Comparison of ENCODE assay signal across 9 cellular contexts in genomic region chr15:60932051-60932915, GRCh38.
DNase-seq lines count a peak whose midpoint lies in the region; ATAC-seq and TF ChIP-seq lines count a peak whose summit lies in the region.
"Had no signal": no experiment of that assay in that cellular context is flagged by ENCODE, and none has a peak within 500 bp of the region (broad histone marks: within the 10 kb centered on the region; RNA-seq: fewer than 3 reads in every experiment).

No MANE protein-coding gene starts in this region.

- no peak overlapping the region for H3K27ac Mint-ChIP-seq in WTC11
- H3K27ac Mint-ChIP-seq: nephron had no signal

- H3K4me3 Mint-ChIP-seq in WTC11 = no peak overlapping the region
- H3K4me3 Mint-ChIP-seq: nephron had no signal

- H3K9me3 Mint-ChIP-seq in WTC11 = no peaks in the 10 kb centered on the region
- H3K9me3 Mint-ChIP-seq: nephron had no signal

- intact Hi-C loops in prostate gland (cut with DNase I) = loop anchor here (10.0 kb wide), 1 partner anchor 103 kb away; no protein-coding TSS in a partner anchor

- peaks cover 45% of the 10 kb centered on the region for H3K4me1 Mint-ChIP-seq in WTC11

- H3K9me3 ChIP-seq in prostate gland = no peaks in the 10 kb centered on the region

- H3K27me3 Mint-ChIP-seq in WTC11 (ENCODE audit: low read depth) = no peaks in the 10 kb centered on the region

- H3K36me3 ChIP-seq in prostate gland = no peaks in the 10 kb centered on the region

- peak; percentile 54; the same call in 1 of the 2 replicates for ATAC-seq in WTC11
- ATAC-seq in HG02981 (IDR thresholded peaks at IDR 0.05; ENCODE audit: unreplicated experiment) = no peak
- ATAC-seq in HG02763 (IDR thresholded peaks at IDR 0.05; ENCODE audit: unreplicated experiment) = no peak

- CTCF ChIA-PET in WTC11 (lab: Charles Lee) = interaction anchor here (0.6 to 7.8 kb wide), 9 partner anchors 15 to 423 kb away, joined by 3 to 60 read pairs (median 3); no protein-coding TSS in a partner anchor

- H3K27ac ChIP-seq in prostate gland = no peak overlapping the region

- TF ChIP-seq CTCF in GM12872 (IDR thresholded peaks at IDR 0.05; ENCODE audit: insufficient read depth, low read depth, low read length) (peak; percentile 34; the same call in 2 of the 3 replicates), WTC11 (IDR thresholded peaks at IDR 0.05) (no peak), prostate gland (IDR thresholded peaks at IDR 0.05) (peak in 1 of 4 experiments; percentile 33)

- no peaks in the 10 kb centered on the region for H3K27me3 ChIP-seq in prostate gland (replicated peaks; ENCODE audit: insufficient read depth)

- DNase-seq in WTC11 (ENCODE audit: low spot score) = no peak
- DNase-seq in cerebellum (ENCODE audit: low spot score) = peak; percentile 75
- DNase-seq in prostate gland (ENCODE audit: low spot score) = peak; percentile 16
- no peak for DNase-seq in epidermal melanocyte (ENCODE audit: insufficient read length, low spot score)
- no peak for DNase-seq in superior temporal gyrus (ENCODE audit: extremely low spot score)

- TF ChIP-seq POLR2A in prostate gland (IDR thresholded peaks at IDR 0.05) = no peak

- H3K4me1 ChIP-seq in prostate gland (replicated peaks) = no peaks in the 10 kb centered on the region

- H3K36me3 Mint-ChIP-seq in WTC11 = no peaks in the 10 kb centered on the region

- 69% methylated on average over 8 of the region's 8 CpGs for WGBS in prostate gland

- no peak overlapping the region for H3K4me3 ChIP-seq in prostate gland

- POLR2A ChIA-PET in WTC11 (lab: Charles Lee) = no interaction called here

TF ChIP-seq in WTC11, 78 proteins besides CTCF, POLR2A, EP300 and RAD21:
- TF ChIP-seq OVOL2 (CRISPR knock-in tag; IDR thresholded peaks at IDR 0.05; ENCODE audit: borderline replicate concordance) = no peak

Comparison
In these comparisons a context has a peak if more than half of its experiments do, and no peak if none do; other contexts are left out.
1. DNase-seq: peak in cerebellum (single experiment) and prostate gland (single experiment); none in WTC11 (single experiment), epidermal melanocyte (single experiment) and superior temporal gyrus (single experiment).